24 cellular contexts compared by ENCODE assay signal in genomic region chr15:94323076-94323475, GRCh38.
DNase-seq lines count a peak whose midpoint lies in the region; ATAC-seq, FAIRE-seq and TF ChIP-seq lines count a peak whose summit lies in the region.
"Had no signal": no experiment of that assay in that cellular context is flagged by ENCODE, and none has a peak within 500 bp of the region (broad histone marks: within the 10 kb centered on the region; RNA-seq: fewer than 3 reads in every experiment).

No MANE protein-coding gene starts in this region.

- H3K9me2 ChIP-seq in SU-DHL-6 (replicated peaks; ENCODE audit: insufficient read depth, low read length), result no peaks in the 10 kb centered on the region
- no peaks in the 10 kb centered on the region for H3K9me2 ChIP-seq in hepatocyte (replicated peaks; ENCODE audit: insufficient read depth)

- no peak for FAIRE-seq in HepG2 (lab: Jason Lieb, UNC)
- FAIRE-seq: A549, RCC 7860 had no signal

- no peaks in the 10 kb centered on the region for H3K79me2 ChIP-seq in HepG2 (ENCODE audit: insufficient read depth, low read length)
- H3K79me2 ChIP-seq in SU-DHL-6 (ENCODE audit: insufficient read depth, low read length), result peaks cover 33% of the 10 kb centered on the region
- H3K79me2 ChIP-seq in hepatocyte, result no peaks in the 10 kb centered on the region
- no peaks in the 10 kb centered on the region for H3K79me2 ChIP-seq in smooth muscle cell (ENCODE audit: low read depth)

- no peak overlapping the region for H3K4me2 ChIP-seq in HepG2 (ENCODE audit: low read depth, low read length)
- H3K4me2 ChIP-seq in SU-DHL-6 (ENCODE audit: low read depth, low read length, poor library complexity, severe bottlenecking), result no peak overlapping the region
- H3K4me2 ChIP-seq in hepatocyte, result no peak overlapping the region
- peak overlapping the region; percentile 7 for H3K4me2 ChIP-seq in smooth muscle cell
- H3K4me2 ChIP-seq: A549 had no signal

- H4K20me1 ChIP-seq in HepG2 (ENCODE audit: insufficient read depth, low read length) (no peaks in the 10 kb centered on the region), SU-DHL-6 (ENCODE audit: low read depth, low read length) (no peaks in the 10 kb centered on the region), hepatocyte (ENCODE audit: insufficient read depth, poor library complexity, severe bottlenecking) (no peaks in the 10 kb centered on the region), smooth muscle cell (ENCODE audit: low read depth) (peaks cover 7% of the 10 kb centered on the region)

- POLR2A ChIA-PET in HepG2 (lab: Yijun Ruan, JAX), result no interaction called here

- peak; percentile 36; the same call in 1 of the 3 replicates for ATAC-seq in HepG2
- ATAC-seq in right lobe of liver, result no peak
- ATAC-seq: A549 had no signal

- CTCF ChIA-PET in HepG2 (lab: Yijun Ruan, JAX; ENCODE audit: low intra/inter-chr PET ratio, low total read pairs), result interaction anchor here (2.9 kb wide), 1 partner anchor 158 kb away, joined by 61 read pairs; no protein-coding TSS in a partner anchor

- no peaks in the 10 kb centered on the region for H3K36me3 ChIP-seq in HepG2 (replicated peaks in 1 of 2; ENCODE audit: control insufficient read depth in 1 of 2, insufficient read depth in 2 of 2, low read length in 2 of 2)
- H3K36me3 ChIP-seq in right lobe of liver, result no peaks in the 10 kb centered on the region
- peaks cover 16% of the 10 kb centered on the region for H3K36me3 ChIP-seq in SU-DHL-6 (ENCODE audit: low read length)
- H3K36me3 ChIP-seq in hepatocyte (replicated peaks; ENCODE audit: insufficient read depth, low read depth), result no peaks in the 10 kb centered on the region
- H3K36me3 ChIP-seq in smooth muscle cell (ENCODE audit: low read depth), result no peaks in the 10 kb centered on the region
- H3K36me3 ChIP-seq: BE2C, SJSA1 had no signal

- no peak overlapping the region for H2AFZ ChIP-seq in HepG2 (ENCODE audit: low read length)
- no peak overlapping the region for H2AFZ ChIP-seq in SU-DHL-6 (ENCODE audit: low read depth, low read length, severe bottlenecking)
- H2AFZ ChIP-seq in hepatocyte, result no peak overlapping the region
- H2AFZ ChIP-seq in smooth muscle cell (ENCODE audit: low read depth), result no peak overlapping the region

- no peak for TF ChIP-seq RAD21 in HepG2 (CRISPR knock-in tag; IDR thresholded peaks at IDR 0.05)

- in situ Hi-C loops in HepG2 (cut with HindIII; ENCODE audit: extremely low pct_ligation_motif_present, low pct_unique_long_range_greater_than_20kb), result loop anchor here (5.0 kb wide), 1 partner anchor 161 kb away; no protein-coding TSS in a partner anchor

- no peak for TF ChIP-seq CTCF in HepG2 (CRISPR knock-in tag; IDR thresholded peaks at IDR 0.05)
- no peak for TF ChIP-seq CTCF in right lobe of liver (IDR thresholded peaks at IDR 0.05)
- no peak for TF ChIP-seq CTCF in SU-DHL-6 (IDR thresholded peaks at IDR 0.05; ENCODE audit: insufficient read depth, low read length, poor library complexity, severe bottlenecking)
- no peak for TF ChIP-seq CTCF in hepatocyte (IDR thresholded peaks at IDR 0.05; ENCODE audit: poor library complexity)
- no peak for TF ChIP-seq CTCF in smooth muscle cell (IDR thresholded peaks at IDR 0.05; ENCODE audit: borderline replicate concordance, insufficient read depth, poor library complexity, severe bottlenecking)
- no peak for TF ChIP-seq CTCF in GM20000 (IDR thresholded peaks at IDR 0.05; ENCODE audit: extremely low read depth, missing control alignments)
- TF ChIP-seq CTCF in lower leg skin (IDR thresholded peaks at IDR 0.05), result no peak

- DNase-seq in HepG2 (ENCODE audit: low spot score) (no peak), right lobe of liver (no peak), hepatocyte (ENCODE audit: low spot score) (no peak), smooth muscle cell (lab: John Stamatoyannopoulos, UW; ENCODE audit: unreplicated experiment) (no peak), GM20000 (ENCODE audit: low spot score) (no peak), NCI-H1092 treated with DMSO at 0.1 percent for 48 hours (lab: John Stamatoyannopoulos, UW) (no peak), lower leg skin (ENCODE audit: low spot score in 2 of 2) (no peak)
- DNase-seq: BE2C, EL, H7, HFFc6, IMR-90, MV-4-11, NCI-H1417, NCI-H1694 treated with DMSO at 0.1 percent for 48 hours, NCI-H2081 treated with DMSO at 0.1 percent for 48 hours, NCI-H2171 treated with DMSO at 0.1 percent for 48 hours, NCI-H446, NCI-H526, OCI-M1 had no signal

- no TSS peak for BruUV-seq in HepG2 (replicated peaks; lab: Mats Ljungman, UMichigan)

- H3K9me3 ChIP-seq in HepG2 (ENCODE audit: low read length), result no peaks in the 10 kb centered on the region
- H3K9me3 ChIP-seq in right lobe of liver, result no peaks in the 10 kb centered on the region
- H3K9me3 ChIP-seq in SU-DHL-6 (ENCODE audit: insufficient read depth, low read length), result no peaks in the 10 kb centered on the region
- H3K9me3 ChIP-seq in hepatocyte (ENCODE audit: low read depth), result no peaks in the 10 kb centered on the region
- H3K9me3 ChIP-seq in smooth muscle cell (replicated peaks; ENCODE audit: low read depth), result no peaks in the 10 kb centered on the region
- H3K9me3 ChIP-seq: A549, BE2C, SJSA1 had no signal

- H3K27ac ChIP-seq in HepG2 (ENCODE audit: extremely low read length, insufficient read depth, low read length) (no peak overlapping the region), right lobe of liver (no peak overlapping the region), SU-DHL-6 (ENCODE audit: low read depth, low read length) (peak overlapping the region; percentile 52; the same call in 1 of the 2 replicates), hepatocyte (peak overlapping the region; percentile 45), smooth muscle cell (ENCODE audit: low read depth) (peak overlapping the region; percentile 78)
- H3K27ac ChIP-seq: A549, SJSA1 had no signal

- no peaks in the 10 kb centered on the region for H3K27me3 ChIP-seq in HepG2 (ENCODE audit: control insufficient read depth in 1 of 2, insufficient read depth in 2 of 2, low read length in 2 of 2)
- H3K27me3 ChIP-seq in right lobe of liver, result no peaks in the 10 kb centered on the region
- no peaks in the 10 kb centered on the region for H3K27me3 ChIP-seq in SU-DHL-6 (ENCODE audit: low read length)
- no peaks in the 10 kb centered on the region for H3K27me3 ChIP-seq in hepatocyte
- no peaks in the 10 kb centered on the region for H3K27me3 ChIP-seq in smooth muscle cell (ENCODE audit: low read depth)
- H3K27me3 ChIP-seq: BE2C, SJSA1 had no signal

- H3F3A ChIP-seq in SU-DHL-6 (ENCODE audit: insufficient read depth), result peaks cover 13% of the 10 kb centered on the region
- H3F3A ChIP-seq in smooth muscle cell (ENCODE audit: low read depth), result no peaks in the 10 kb centered on the region

- H3K4me1 ChIP-seq in HepG2 (ENCODE audit: insufficient read depth, low read length) (no peaks in the 10 kb centered on the region; the same call in 1 of the 2 replicates), right lobe of liver (peaks cover 0 to 2% (median 0%) of the 10 kb centered on the region in 4 donors), hepatocyte (ENCODE audit: insufficient read depth) (no peaks in the 10 kb centered on the region), smooth muscle cell (ENCODE audit: low read depth) (no peaks in the 10 kb centered on the region)
- H3K4me1 ChIP-seq: A549, BE2C, SJSA1 had no signal

- intact Hi-C loops in HepG2 (cut with micrococcal nuclease; ENCODE audit: unreplicated experiment), result loop anchor here (2.0 kb wide), 1 partner anchor 92 kb away; the partner anchor contains the start of gene MCTP2
- intact Hi-C loops in right lobe of liver (cut with DNase I), result loop anchor here in 1 of 2 donors (10.0 kb wide), 1 partner anchor 158 kb away; no protein-coding TSS in a partner anchor
- intact Hi-C loops in lower leg skin (cut with DNase I; ENCODE audit: low total_unique reads), result loop anchor here (5.0 kb wide), 1 partner anchor 156 kb away; no protein-coding TSS in a partner anchor

- H3K9ac ChIP-seq in HepG2 (ENCODE audit: insufficient read depth, low read depth, low read length), result no peak overlapping the region
- H3K9ac ChIP-seq in SU-DHL-6 (ENCODE audit: low read length), result no peak overlapping the region
- H3K9ac ChIP-seq in smooth muscle cell (ENCODE audit: low read depth), result no peak overlapping the region

- H3K4me3 ChIP-seq in HepG2 (replicated peaks in 1 of 3; ENCODE audit: insufficient read depth in 1 of 3, low read depth in 2 of 3, low read length in 3 of 3) (no peak overlapping the region), right lobe of liver (no peak overlapping the region), SU-DHL-6 (ENCODE audit: insufficient read depth, low read length, poor library complexity, severe bottlenecking) (no peak overlapping the region), hepatocyte (no peak overlapping the region), smooth muscle cell (no peak overlapping the region), lower leg skin (ENCODE audit: low read depth, poor library complexity, severe bottlenecking) (no peak overlapping the region)
- H3K4me3 ChIP-seq: A549, SJSA1 had no signal

- TF ChIP-seq POLR2A in HepG2 (IDR thresholded peaks at IDR 0.05; ENCODE audit: insufficient read depth in 1 of 2, low read depth in 2 of 2, low read length in 2 of 2), result no peak
- no peak for TF ChIP-seq POLR2A in right lobe of liver (IDR thresholded peaks at IDR 0.05)
- TF ChIP-seq POLR2A in lower leg skin (IDR thresholded peaks at IDR 0.05), result no peak

- TF ChIP-seq EP300 in HepG2 (IDR thresholded peaks at IDR 0.05; ENCODE audit: low read depth in 2 of 2, low read length in 2 of 2) (no peak), HepG2 (CRISPR knock-in tag; IDR thresholded peaks at IDR 0.05; ENCODE audit: borderline replicate concordance) (no peak)

TF ChIP-seq in HepG2, 621 proteins besides CTCF, POLR2A, EP300 and RAD21 (continues in another document):
- TF ChIP-seq ZNF569 (CRISPR knock-in tag; IDR thresholded peaks at IDR 0.05; ENCODE audit: borderline replicate concordance), result no peak
- no peak for TF ChIP-seq ARID3A (IDR thresholded peaks at IDR 0.05; ENCODE audit: low read depth, low read length)
- TF ChIP-seq FOXK1 (CRISPR knock-in tag; IDR thresholded peaks at IDR 0.05; ENCODE audit: borderline replicate concordance, low read depth), result no peak
- no peak for TF ChIP-seq ZNF253 (CRISPR knock-in tag; IDR thresholded peaks at IDR 0.05; ENCODE audit: borderline replicate concordance)

Comparison
In these comparisons a context has a peak if more than half of its experiments do, and no peak if none do; other contexts are left out.
1. H3K27ac ChIP-seq: peak in SU-DHL-6 (single experiment), hepatocyte (single experiment) and smooth muscle cell (single experiment); none in HepG2 (single experiment) and right lobe of liver (0 of 3).